2 cellular contexts compared by ENCODE assay signal in genomic region chr1:23810818-23811420, GRCh38.
TF ChIP-seq lines count a peak whose summit lies in the region.

No MANE protein-coding gene starts in this region.

TF ChIP-seq in SK-N-SH treated with all-trans-retinoic acid at 6 μM for 48 hours, 23 proteins besides CTCF, POLR2A, EP300 and RAD21:
- no peak for TF ChIP-seq CREB5 (CRISPR knock-in tag; IDR thresholded peaks at IDR 0.05; ENCODE audit: low read depth)
- no peak for TF ChIP-seq TOX (CRISPR knock-in tag; IDR thresholded peaks at IDR 0.05; ENCODE audit: borderline replicate concordance)
- no peak for TF ChIP-seq CSRNP3 (CRISPR knock-in tag; IDR thresholded peaks at IDR 0.05)
- TF ChIP-seq GLIS3 (CRISPR knock-in tag; IDR thresholded peaks at IDR 0.05), result no peak
- no peak for TF ChIP-seq ZNF8 (CRISPR knock-in tag; IDR thresholded peaks at IDR 0.05)
- no peak for TF ChIP-seq OSR1 (CRISPR knock-in tag; IDR thresholded peaks at IDR 0.05)
- TF ChIP-seq CSDC2 (CRISPR knock-in tag; IDR thresholded peaks at IDR 0.05), result no peak
- TF ChIP-seq ZFP30 (CRISPR knock-in tag; IDR thresholded peaks at IDR 0.05), result no peak
- no peak for TF ChIP-seq PATZ1 (CRISPR knock-in tag; IDR thresholded peaks at IDR 0.05; ENCODE audit: borderline replicate concordance)
- no peak for TF ChIP-seq ZNF70 (CRISPR knock-in tag; IDR thresholded peaks at IDR 0.05)
- TF ChIP-seq ARNTL (CRISPR knock-in tag; IDR thresholded peaks at IDR 0.05; ENCODE audit: borderline replicate concordance, low read depth), result no peak
- no peak for TF ChIP-seq BACH2 (CRISPR knock-in tag; IDR thresholded peaks at IDR 0.05; ENCODE audit: borderline replicate concordance)
- TF ChIP-seq RARB (CRISPR knock-in tag; IDR thresholded peaks at IDR 0.05), result no peak
- TF ChIP-seq ESRRG (CRISPR knock-in tag; IDR thresholded peaks at IDR 0.05), result no peak

TF ChIP-seq in GM12878, 131 proteins besides CTCF, POLR2A, EP300 and RAD21:
- TF ChIP-seq MTA2 (IDR thresholded peaks at IDR 0.05; ENCODE audit: low read depth) (no peak), NBN (IDR thresholded peaks at IDR 0.05) (0 out of 2 replicates have a peak, but pooled peaks have one; percentile 21), YBX1 (IDR thresholded peaks at IDR 0.05) (no peak), SPI1 (IDR thresholded peaks at IDR 0.05; ENCODE audit: borderline replicate concordance, insufficient read depth, low read depth, low read length) (peak; percentile 40; the same call in 1 of the 2 replicates), YY1 (IDR thresholded peaks at IDR 0.05; ENCODE audit: low read depth, low read length) (peak; percentile 81), IRF4 (IDR thresholded peaks at IDR 0.05; ENCODE audit: low read depth, low read length) (0 out of 2 replicates have a peak, but pooled peaks have one; percentile 13), ZZZ3 (IDR thresholded peaks at IDR 0.05; ENCODE audit: control insufficient read depth, insufficient read length, low read depth) (no peak), HDGF (IDR thresholded peaks at IDR 0.05) (0 out of 2 replicates have a peak, but pooled peaks have one; percentile 41), EED (IDR thresholded peaks at IDR 0.05; ENCODE audit: low read depth) (peak; percentile 22; the same call in 1 of the 2 replicates), BHLHE40 (IDR thresholded peaks at IDR 0.05; ENCODE audit: borderline replicate concordance in 1 of 2, low read depth in 2 of 2, low read length in 1 of 2) (0 out of 4 replicates have a peak, but pooled peaks of 1 of the 2 experiments have one; percentile 5), IRF5 (IDR thresholded peaks at IDR 0.05; ENCODE audit: borderline replicate concordance) (no peak), NFXL1 (IDR thresholded peaks at IDR 0.05; ENCODE audit: borderline replicate concordance) (no peak), TCF12 (IDR thresholded peaks at IDR 0.05; ENCODE audit: low read depth, low read length) (0 out of 2 replicates have a peak, but pooled peaks have one; percentile 40), SMC3 (IDR thresholded peaks at IDR 0.05; ENCODE audit: borderline replicate concordance, low read length) (peak; percentile 82), SIN3A (IDR thresholded peaks at IDR 0.05; ENCODE audit: low read depth, low read length) (no peak)
